In genomic region chr22:23833911-23834317, GRCh38 we compare ENCODE assay signal across 21 cellular contexts. TPM values are rescaled to one million over a fixed set of nuclear protein-coding genes. Genes with fewer than 3 reads are reported as not detected.
A peak's percentile ranks its signal among the peaks of the same experiment; 100 is the strongest.
DNase-seq lines count a peak whose midpoint lies in the region; ATAC-seq and TF ChIP-seq lines count a peak whose summit lies in the region.
"Had no signal": no experiment of that assay in that cellular context is flagged by ENCODE, and none has a peak within 500 bp of the region (broad histone marks: within the 10 kb centered on the region; RNA-seq: fewer than 3 reads in every experiment).

No MANE protein-coding gene starts in this region.

- H3K27me3 ChIP-seq in layer of hippocampus (ENCODE audit: control insufficient read depth, insufficient read depth, low read length) (no peaks in the 10 kb centered on the region), thoracic aorta (replicated peaks; ENCODE audit: insufficient read depth) (no peaks in the 10 kb centered on the region)
- H3K27me3 ChIP-seq: neural progenitor cell, uterus had no signal

- peaks cover 6% of the 10 kb centered on the region for H3K36me3 ChIP-seq in thoracic aorta
- H3K36me3 ChIP-seq: neural progenitor cell, uterus had no signal

- no peak overlapping the region for H3K4me3 ChIP-seq in thoracic aorta
- H3K4me3 ChIP-seq: neural progenitor cell, uterus had no signal

- DNase-seq in activated effector memory CD4-positive, alpha-beta T cell treated with anti-CD3 and anti-CD28 coated beads, Interleukin-2, amount 50 U/mL, for 16 hours = peak; percentile 49
- no peak for DNase-seq in activated effector memory CD4-positive, alpha-beta T cell treated with Interleukin-2 at 50 U/mL for 16 hours
- DNase-seq in caudate nucleus (lab: John Stamatoyannopoulos, UW) = peak in 4 of 61 donors; percentile 16 to 36 (median 23)
- DNase-seq in thoracic aorta (ENCODE audit: low spot score) = no peak
- no peak for DNase-seq in NCI-H128 (lab: John Stamatoyannopoulos, UW; ENCODE audit: unreplicated experiment)
- no peak for DNase-seq in retina
- no peak for DNase-seq in KBM-7
- DNase-seq: activated CD4-positive, CD25-positive, alpha-beta regulatory T cell; activated CD8-positive, alpha-beta T cell treated with anti-CD3 and anti-CD28 coated beads for 36 hours; activated naive CD4-positive, alpha-beta T cell treated with anti-CD3 and anti-CD28 coated beads, Interleukin-2, amount 50 U/mL, for 16 hours; activated T-cell treated with anti-CD3 and anti-CD28 coated beads, Interleukin-2, amount 50 U/mL, for 24 hours; DMS153; GDM1; KG1; NCI-H1694 treated with DMSO at 0.1 percent for 48 hours; NCI-H774; stimulated activated CD4-positive, alpha-beta T cell treated with anti-CD3 and anti-CD28 coated beads, Interleukin-12 subunit alpha, Interleukin-12 subunit beta, amount 100 ng/mL, for 4 hours; uterus had no signal

- in situ Hi-C loops in KBM-7 (cut with MboI; ENCODE audit: low pct_unique_long_range_greater_than_20kb, low sequenced_read_pairs) = no loop called here

- ATAC-seq in thoracic aorta (ENCODE audit: insufficient number of reproducible peaks, low FRiP score, low read depth) = no peak
- ATAC-seq: activated CD8-positive, alpha-beta T cell treated with anti-CD3 and anti-CD28 coated beads for 36 hours had no signal

- peaks cover 31 to 61% of the 10 kb centered on the region in 2 donors for H3K4me1 ChIP-seq in thoracic aorta (ENCODE audit: control insufficient read depth in 1 of 2, low read depth in 2 of 2)

- H3K9me3 ChIP-seq in thoracic aorta = no peaks in the 10 kb centered on the region
- H3K9me3 ChIP-seq: uterus had no signal

- H3K27ac ChIP-seq in caudate nucleus (ENCODE audit: low read depth, low read length) (peak overlapping the region; percentile 26), layer of hippocampus (ENCODE audit: low read depth, low read length) (peak overlapping the region; percentile 4), thoracic aorta (peak overlapping the region; percentile 16 to 43)
- H3K27ac ChIP-seq: C4-2B, neural progenitor cell, uterus had no signal

- TF ChIP-seq CTCF in thoracic aorta (IDR thresholded peaks at IDR 0.05) = no peak

RNA-seq across cellular contexts. Expression of gene DERL3, which starts 4.9 kb away (rescaled TPM):
- total RNA-seq in thoracic aorta = 1 to 10 TPM; 2.5 to 3.0 TPM

RNA-seq across cellular contexts. Expression of gene SLC2A11, which starts 23.8 kb away (rescaled TPM):
- total RNA-seq in thoracic aorta = 10 to 100 TPM in 1 of 2 donors, 1 to 10 TPM in 1; 9.2 to 25.5 TPM

RNA-seq across cellular contexts. Expression of gene SMARCB1, which starts 47.1 kb away (rescaled TPM):
- 10 to 100 TPM; 43.5 to 50.0 TPM for total RNA-seq in thoracic aorta
